ENCODE assay signal across 13 cellular contexts in genomic region chr4:16897351-16897750, GRCh38. TPM values are rescaled to one million over a fixed set of nuclear protein-coding genes. Genes with fewer than 3 reads are reported as not detected.
A peak's percentile ranks its signal among the peaks of the same experiment; 100 is the strongest.
DNase-seq lines count a peak whose midpoint lies in the region; ATAC-seq and TF ChIP-seq lines count a peak whose summit lies in the region.
"Had no signal": no experiment of that assay in that cellular context is flagged by ENCODE, and none has a peak within 500 bp of the region (broad histone marks: within the 10 kb centered on the region; RNA-seq: fewer than 3 reads in every experiment).

No MANE protein-coding gene starts in this region.

- intact Hi-C loops in esophagus muscularis mucosa (cut with DNase I) (loop anchor here (5.0 kb wide), 1 partner anchor 75 kb away; no protein-coding TSS in a partner anchor), aorta (cut with DNase I) (no loop called here)

- TF ChIP-seq CTCF in esophagus muscularis mucosa (IDR thresholded peaks at IDR 0.05) (no peak), upper lobe of left lung (IDR thresholded peaks at IDR 0.05) (no peak)

- WGBS in esophagus muscularis mucosa: 13% methylated on average over 4 of the region's 4 CpGs
- 23 to 28% methylated on average over 3 to 4 of the region's 4 CpGs for WGBS in upper lobe of left lung, 2 donors
- 3 to 8% methylated on average over 4 of the region's 4 CpGs for WGBS in aorta, 2 donors

- DNase-seq in NCI-H526 treated with DMSO at 0.1 percent for 48 hours (lab: John Stamatoyannopoulos, UW): peak; percentile 6
- DNase-seq in NCI-H526 (lab: John Stamatoyannopoulos, UW): no peak
- DNase-seq in esophagus muscularis mucosa (ENCODE audit: extremely low spot score): no peak
- DNase-seq in upper lobe of left lung: no peak
- DNase-seq in stimulated activated naive CD4-positive, alpha-beta T cell (lab: John Stamatoyannopoulos, UW): no peak
- no peak for DNase-seq in aorta
- DNase-seq: cerebellar nuclear complex, NCI-H1092 treated with DMSO at 0.1 percent for 48 hours had no signal

- ATAC-seq in upper lobe of left lung (ENCODE audit: low FRiP score in 2 of 2) (no peak), HG03039 (IDR thresholded peaks at IDR 0.05; ENCODE audit: unreplicated experiment) (no peak), aorta (ENCODE audit: low FRiP score) (no peak)

- no peaks in the 10 kb centered on the region for H3K9me3 ChIP-seq in esophagus muscularis mucosa
- H3K9me3 ChIP-seq in muscle layer of duodenum (ENCODE audit: control insufficient read depth in 1 of 2, low read length in 2 of 2): no peaks in the 10 kb centered on the region
- no peaks in the 10 kb centered on the region for H3K9me3 ChIP-seq in upper lobe of left lung
- no peaks in the 10 kb centered on the region for H3K9me3 ChIP-seq in aorta (ENCODE audit: control insufficient read depth, low read length)

- TF ChIP-seq EP300 in esophagus muscularis mucosa (IDR thresholded peaks at IDR 0.05): no peak
- no peak for TF ChIP-seq EP300 in upper lobe of left lung (IDR thresholded peaks at IDR 0.05)

- H3K36me3 ChIP-seq in esophagus muscularis mucosa: no peaks in the 10 kb centered on the region
- H3K36me3 ChIP-seq in muscle layer of duodenum (ENCODE audit: control insufficient read depth in 1 of 2, insufficient read depth in 2 of 2, low read length in 2 of 2): no peaks in the 10 kb centered on the region
- H3K36me3 ChIP-seq in upper lobe of left lung: no peaks in the 10 kb centered on the region
- H3K36me3 ChIP-seq in aorta (ENCODE audit: control insufficient read depth in 1 of 2, insufficient read depth in 2 of 2, low read length in 1 of 2): no peaks in the 10 kb centered on the region

- TF ChIP-seq POLR2A in esophagus muscularis mucosa (IDR thresholded peaks at IDR 0.05; ENCODE audit: low read depth) (no peak), upper lobe of left lung (IDR thresholded peaks at IDR 0.05) (no peak)

- H3K27ac ChIP-seq in esophagus muscularis mucosa (replicated peaks in 1 of 4) (peak overlapping the region; percentile 58 to 72 (median 64)), muscle layer of duodenum (ENCODE audit: low read length) (peak overlapping the region; percentile 58), upper lobe of left lung (peak overlapping the region; percentile 55 to 92 (median 78)), aorta (ENCODE audit: low read depth in 1 of 2, low read length in 2 of 2) (no peak overlapping the region)
- H3K27ac ChIP-seq: 22Rv1 had no signal

- H3K4me1 ChIP-seq in esophagus muscularis mucosa (peaks cover 0 to 39% (median 15%) of the 10 kb centered on the region in 4 donors), muscle layer of duodenum (ENCODE audit: control insufficient read depth in 1 of 2, insufficient read depth in 2 of 2, low read length in 2 of 2) (no peaks in the 10 kb centered on the region), upper lobe of left lung (peaks cover 0 to 6% (median 0%) of the 10 kb centered on the region in 4 donors), aorta (ENCODE audit: control insufficient read depth in 1 of 2, insufficient read depth in 2 of 2, low read length in 2 of 2) (no peaks in the 10 kb centered on the region)

- H3K27me3 ChIP-seq in esophagus muscularis mucosa (peaks cover 0 to 10% (median 0%) of the 10 kb centered on the region in 4 donors), muscle layer of duodenum (ENCODE audit: low read depth, low read length) (no peaks in the 10 kb centered on the region), upper lobe of left lung (no peaks in the 10 kb centered on the region), aorta (ENCODE audit: control insufficient read depth in 1 of 2, insufficient read depth in 2 of 2, low read length in 1 of 2) (peaks cover 0 to 1% of the 10 kb centered on the region in 2 donors)

- H3K4me3 ChIP-seq in esophagus muscularis mucosa (peak overlapping the region; percentile 46 to 65 (median 56)), muscle layer of duodenum (ENCODE audit: low read depth in 1 of 2, low read length in 2 of 2) (peak overlapping the region; percentile 50 to 54), upper lobe of left lung (peak overlapping the region; percentile 41 to 49 (median 46)), aorta (ENCODE audit: low read length in 2 of 2) (peak overlapping the region in 1 of 2 donors; percentile 20)

RNA-seq across cellular contexts. Expression of gene LDB2, which starts 1.1 kb away (rescaled TPM):
- 10 to 100 TPM; 16.2 to 31.7 (median 22.4) TPM for total RNA-seq in esophagus muscularis mucosa
- total RNA-seq in upper lobe of left lung: 10 to 100 TPM; 34.6 to 94.4 (median 45.9) TPM
- total RNA-seq in aorta: 100 to 1,000 TPM in 1 of 2 donors, 10 to 100 TPM in 1; 91.5 to 128 TPM
- polyA plus RNA-seq in aorta: 10 to 100 TPM; 11.0 to 20.0 TPM
- total RNA-seq: activated CD8-positive, alpha-beta memory T cell treated with anti-CD3 and anti-CD28 coated beads for 36 hours; myocyte had no signal

Comparison
In these comparisons a context has a peak if more than half of its experiments do, and no peak if none do; other contexts are left out.
1. H3K27ac ChIP-seq: peak in esophagus muscularis mucosa (4 of 4), muscle layer of duodenum (single experiment) and upper lobe of left lung (4 of 4); none in aorta (0 of 2).